17 cellular contexts compared by ENCODE assay signal in the genomic region with DNA sequence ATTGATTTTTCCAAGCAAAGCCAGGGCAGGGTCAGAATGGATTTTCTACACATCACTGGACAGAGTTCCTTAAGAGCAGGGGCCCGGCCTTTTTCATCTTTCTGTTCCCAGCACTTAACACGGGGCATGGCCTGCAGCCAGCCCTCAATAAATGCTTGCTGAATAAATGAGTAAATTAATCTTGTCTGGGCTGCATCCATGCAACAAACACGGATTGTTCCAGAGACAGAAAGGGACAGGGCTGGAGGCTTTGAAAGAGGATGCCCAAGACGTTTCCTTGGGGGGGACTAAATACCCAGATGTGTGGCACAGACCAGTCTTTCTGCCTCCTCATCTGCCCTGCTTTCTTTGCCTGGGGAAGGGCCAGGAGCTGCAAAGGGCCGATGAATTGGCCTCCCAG. TPM values are rescaled to one million over a fixed set of nuclear protein-coding genes. Genes with fewer than 3 reads are reported as not detected.
"Had no signal": no experiment of that assay in that cellular context is flagged by ENCODE, and none has a peak within 500 bp of the region (broad histone marks: within the 10 kb centered on the region; RNA-seq: fewer than 3 reads in every experiment).

No MANE protein-coding gene starts in this region.

- H3K27me3 Mint-ChIP-seq: activated naive CD8-positive, alpha-beta T cell had no signal

- H3K4me3 Mint-ChIP-seq: activated CD4-positive, alpha-beta memory T cell treated with anti-CD3 and anti-CD28 coated beads, Interleukin-2, amount 10 ng/mL, durations not matched to agents 7 days and 5 days; activated CD8-positive, alpha-beta memory T cell treated with anti-CD3 and anti-CD28 coated beads, Interleukin-2, amount 10 ng/mL, durations not matched to agents 7 days and 5 days; activated naive CD8-positive, alpha-beta T cell; immature natural killer cell; natural killer cell; T-cell had no signal

- H3K27ac Mint-ChIP-seq: activated CD4-positive, alpha-beta memory T cell treated with anti-CD3 and anti-CD28 coated beads, Interleukin-2, amount 10 ng/mL, durations not matched to agents 7 days and 5 days; activated CD8-positive, alpha-beta memory T cell treated with anti-CD3 and anti-CD28 coated beads, Interleukin-2, amount 10 ng/mL, durations not matched to agents 7 days and 5 days; activated naive CD8-positive, alpha-beta T cell; immature natural killer cell; natural killer cell; T-cell had no signal

- H3K27me3 ChIP-seq: cardiac muscle cell, transverse colon, vagina had no signal

- H3K27ac ChIP-seq: cardiac muscle cell, epithelial cell of prostate, heart right ventricle, transverse colon, vagina had no signal

- H3K4me3 ChIP-seq: cardiac muscle cell, heart right ventricle, transverse colon, vagina had no signal

- H3K9me3 Mint-ChIP-seq: activated CD4-positive, alpha-beta memory T cell treated with anti-CD3 and anti-CD28 coated beads, Interleukin-2, amount 10 ng/mL, durations not matched to agents 7 days and 5 days; immature natural killer cell; natural killer cell; T-cell had no signal

- H3K4me1 ChIP-seq: heart right ventricle, transverse colon had no signal

- DNase-seq: activated CD4-positive, alpha-beta memory T cell treated with anti-CD3 and anti-CD28 coated beads, Interleukin-2, amount 10 ng/mL, durations not matched to agents 7 days and 5 days; activated CD4-positive, alpha-beta T cell treated with anti-CD3 and anti-CD28 coated beads for 48 hours; activated CD4-positive, CD25-positive, alpha-beta regulatory T cell; activated CD8-positive, alpha-beta memory T cell treated with anti-CD3 and anti-CD28 coated beads, Interleukin-2, amount 10 ng/mL, durations not matched to agents 7 days and 5 days; dermis blood vessel endothelial cell; heart right ventricle; immature natural killer cell; mesendoderm; natural killer cell; stimulated activated naive CD8-positive, alpha-beta T cell treated with anti-CD3 and anti-CD28 coated beads, Interleukin-15, Interleukin-2, amounts not matched to agents 100 U/mL and 50 U/mL, for 24 hours; T-cell; T-helper 9 cell; transverse colon had no signal

- H3K4me1 Mint-ChIP-seq: activated CD4-positive, alpha-beta memory T cell treated with anti-CD3 and anti-CD28 coated beads, Interleukin-2, amount 10 ng/mL, durations not matched to agents 7 days and 5 days; activated CD8-positive, alpha-beta memory T cell treated with anti-CD3 and anti-CD28 coated beads, Interleukin-2, amount 10 ng/mL, durations not matched to agents 7 days and 5 days; immature natural killer cell; natural killer cell; T-cell had no signal

- H3K36me3 Mint-ChIP-seq: activated CD8-positive, alpha-beta memory T cell treated with anti-CD3 and anti-CD28 coated beads, Interleukin-2, amount 10 ng/mL, durations not matched to agents 7 days and 5 days; activated naive CD8-positive, alpha-beta T cell; immature natural killer cell; natural killer cell; T-cell had no signal

- H3K36me3 ChIP-seq: cardiac muscle cell, heart right ventricle, transverse colon, vagina had no signal

- H3K9me3 ChIP-seq: heart right ventricle, transverse colon, vagina had no signal

RNA-seq across cellular contexts. Expression of a gene that starts 40.4 kb away (rescaled TPM):
- total RNA-seq: activated CD4-positive, alpha-beta memory T cell treated with anti-CD3 and anti-CD28 coated beads, Interleukin-2, amount 10 ng/mL, durations not matched to agents 7 days and 5 days; activated CD8-positive, alpha-beta memory T cell treated with anti-CD3 and anti-CD28 coated beads, Interleukin-2, amount 10 ng/mL, durations not matched to agents 7 days and 5 days; dermis blood vessel endothelial cell; natural killer cell had no signal
- polyA plus RNA-seq: immature natural killer cell had no signal
